ENCODE assay signal across 36 cellular contexts in the genomic region with DNA sequence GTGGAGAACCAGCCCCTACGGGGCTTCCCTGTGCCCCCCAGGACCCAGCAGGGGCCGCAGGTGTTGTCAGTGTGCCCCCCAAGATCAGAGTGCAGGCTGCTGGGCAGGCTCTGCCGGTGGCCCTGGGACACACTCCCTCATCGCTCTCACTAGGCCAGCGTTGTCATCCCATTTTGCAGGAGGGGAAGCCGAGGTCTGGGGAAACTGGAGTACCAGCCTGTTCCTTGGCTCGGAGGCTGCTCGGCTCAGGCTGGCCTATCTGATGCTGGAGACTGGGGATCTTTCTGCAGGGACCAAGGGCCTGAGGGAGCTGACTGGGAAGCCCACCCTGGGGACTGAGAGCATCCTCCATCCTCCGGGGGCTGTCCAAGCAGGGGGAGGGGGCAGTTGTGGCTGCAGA.
"Had no signal": no experiment of that assay in that cellular context is flagged by ENCODE, and none has a peak within 500 bp of the region (broad histone marks: within the 10 kb centered on the region; RNA-seq: fewer than 3 reads in every experiment).

No MANE protein-coding gene starts in this region.

- H3K27ac Mint-ChIP-seq: activated CD8-positive, alpha-beta T cell treated with anti-CD3 and anti-CD28 coated beads for 36 hours; activated naive CD4-positive, alpha-beta T cell treated with anti-CD3 and anti-CD28 coated beads, Interleukin-2, amount 50 U/mL, for 24 hours; activated naive CD8-positive, alpha-beta T cell treated with anti-CD3 and anti-CD28 coated beads, Interleukin-2, amount 10 ng/mL, durations not matched to agents 7 days and 5 days; activated T-cell treated with anti-CD3 and anti-CD28 coated beads, Interleukin-2, amount 50 U/mL, for 72 hours; activated T-helper 17 cell treated with anti-CD3 and anti-CD28 coated beads, Interleukin-2, amount 50 U/mL, for 72 hours had no signal

- H3K4me1 Mint-ChIP-seq: activated naive CD4-positive, alpha-beta T cell treated with anti-CD3 and anti-CD28 coated beads, Interleukin-2, amount 50 U/mL, for 24 hours; activated naive CD8-positive, alpha-beta T cell treated with anti-CD3 and anti-CD28 coated beads, Interleukin-2, amount 10 ng/mL, durations not matched to agents 7 days and 5 days; activated T-helper 17 cell treated with anti-CD3 and anti-CD28 coated beads, Interleukin-2, amount 50 U/mL, for 72 hours; central memory CD8-positive, alpha-beta T cell had no signal

- H3K27ac ChIP-seq: ascending aorta, cardiac muscle cell, Peyer's patch, RWPE1, WERI-Rb-1 had no signal

- H3K27me3 ChIP-seq: ascending aorta, cardiac muscle cell, MG63, Peyer's patch had no signal

- H3K36me3 ChIP-seq: ascending aorta, cardiac muscle cell, MG63, Peyer's patch, WERI-Rb-1 had no signal

- ATAC-seq: activated CD8-positive, alpha-beta T cell treated with anti-CD3 and anti-CD28 coated beads for 36 hours; activated T-cell treated with anti-CD3 and anti-CD28 coated beads, Interleukin-2, amount 50 U/mL, for 72 hours; activated T-helper 17 cell treated with anti-CD3 and anti-CD28 coated beads, Interleukin-2, amount 50 U/mL, for 72 hours; PC-3; Right ventricle myocardium inferior had no signal

- H3K4me1 ChIP-seq: ascending aorta had no signal

- H3K4me3 ChIP-seq: ascending aorta, cardiac muscle cell, MG63, Peyer's patch had no signal

- DNase-seq: activated CD4-positive, alpha-beta T cell treated with anti-CD3 and anti-CD28 coated beads for 1 hour; activated CD4-positive, alpha-beta T cell treated with anti-CD3 and anti-CD28 coated beads for 48 hours; activated CD4-positive, alpha-beta T cell treated with anti-CD3 and anti-CD28 coated beads, Interleukin-2, amount 50 U/mL, for 4 hours; activated CD4-positive, CD25-positive, alpha-beta regulatory T cell; activated CD8-positive, alpha-beta T cell treated with anti-CD3 and anti-CD28 coated beads for 36 hours; activated gamma-delta T cell; activated naive CD4-positive, alpha-beta T cell treated with Interleukin-2 at 50 U/mL for 16 hours; activated naive CD8-positive, alpha-beta T cell treated with anti-CD3 and anti-CD28 coated beads, Interleukin-2, amount 10 ng/mL, durations not matched to agents 7 days and 5 days; activated T-cell treated with anti-CD3 and anti-CD28 coated beads, Interleukin-2, amount 50 U/mL, for 1 hour; activated T-cell treated with anti-CD3 and anti-CD28 coated beads, Interleukin-2, amount 50 U/mL, for 72 hours; amygdala; Kasumi-1; MG63; NCI-H1048; NCI-H1105 treated with DMSO at 0.1 percent for 48 hours; NCI-H1436; NCI-H1694; NCI-H1930; NCI-H2081 treated with DMSO at 0.1 percent for 48 hours; NCI-H226; NCI-H446 treated with DMSO at 0.1 percent for 48 hours; NCI-H524; NCI-H69; NCI-H82; PC-3; SIG-M5; T1000; WERI-Rb-1 had no signal

- H3K9me3 Mint-ChIP-seq: activated CD8-positive, alpha-beta T cell treated with anti-CD3 and anti-CD28 coated beads for 36 hours; activated naive CD4-positive, alpha-beta T cell treated with anti-CD3 and anti-CD28 coated beads, Interleukin-2, amount 50 U/mL, for 24 hours; activated naive CD8-positive, alpha-beta T cell treated with anti-CD3 and anti-CD28 coated beads, Interleukin-2, amount 10 ng/mL, durations not matched to agents 7 days and 5 days; activated T-cell treated with anti-CD3 and anti-CD28 coated beads, Interleukin-2, amount 50 U/mL, for 72 hours; activated T-helper 17 cell treated with anti-CD3 and anti-CD28 coated beads, Interleukin-2, amount 50 U/mL, for 72 hours; central memory CD8-positive, alpha-beta T cell had no signal

- H3K4me3 Mint-ChIP-seq: activated CD8-positive, alpha-beta T cell treated with anti-CD3 and anti-CD28 coated beads for 36 hours; activated naive CD4-positive, alpha-beta T cell treated with anti-CD3 and anti-CD28 coated beads, Interleukin-2, amount 50 U/mL, for 24 hours; activated naive CD8-positive, alpha-beta T cell treated with anti-CD3 and anti-CD28 coated beads, Interleukin-2, amount 10 ng/mL, durations not matched to agents 7 days and 5 days; activated T-cell treated with anti-CD3 and anti-CD28 coated beads, Interleukin-2, amount 50 U/mL, for 72 hours; activated T-helper 17 cell treated with anti-CD3 and anti-CD28 coated beads, Interleukin-2, amount 50 U/mL, for 72 hours; central memory CD8-positive, alpha-beta T cell had no signal

- H3K9me3 ChIP-seq: ascending aorta, MG63, Peyer's patch had no signal

- H3K27me3 Mint-ChIP-seq: activated naive CD4-positive, alpha-beta T cell treated with anti-CD3 and anti-CD28 coated beads, Interleukin-2, amount 50 U/mL, for 24 hours; activated naive CD8-positive, alpha-beta T cell treated with anti-CD3 and anti-CD28 coated beads, Interleukin-2, amount 10 ng/mL, durations not matched to agents 7 days and 5 days had no signal
